19 cellular contexts compared by ENCODE assay signal in genomic region chr4:187908079-187908501, GRCh38.
DNase-seq lines count a peak whose midpoint lies in the region; ATAC-seq and TF ChIP-seq lines count a peak whose summit lies in the region.
"Had no signal": no experiment of that assay in that cellular context is flagged by ENCODE, and none has a peak within 500 bp of the region (broad histone marks: within the 10 kb centered on the region; RNA-seq: fewer than 3 reads in every experiment).

No MANE protein-coding gene starts in this region.

- no peak for ATAC-seq in GM21619 (IDR thresholded peaks at IDR 0.05; ENCODE audit: unreplicated experiment)
- no peak for ATAC-seq in HG02852 (IDR thresholded peaks at IDR 0.05; ENCODE audit: unreplicated experiment)
- ATAC-seq in activated CD4-positive, alpha-beta T cell treated with anti-CD3 and anti-CD28 coated beads for 36 hours, result no peak
- ATAC-seq: Panc1 had no signal

- intact Hi-C loops in activated CD4-positive, alpha-beta T cell treated with anti-CD3 and anti-CD28 coated beads for 36 hours (cut with DNase I, micrococcal nuclease), result no loop called here

- peaks cover 3% of the 10 kb centered on the region for H3K9me3 Mint-ChIP-seq in osteocyte (ENCODE audit: unreplicated experiment)
- H3K9me3 Mint-ChIP-seq in activated CD4-positive, alpha-beta T cell treated with anti-CD3 and anti-CD28 coated beads for 36 hours (ENCODE audit: low read depth), result peaks cover 4% of the 10 kb centered on the region

- no peaks in the 10 kb centered on the region for H3K27me3 Mint-ChIP-seq in osteocyte (ENCODE audit: unreplicated experiment)
- H3K27me3 Mint-ChIP-seq in activated CD4-positive, alpha-beta T cell treated with anti-CD3 and anti-CD28 coated beads for 36 hours, result no peaks in the 10 kb centered on the region

- POLR2A ChIA-PET in activated CD4-positive, alpha-beta T cell treated with anti-CD3 and anti-CD28 coated beads for 36 hours (lab: Charles Lee), result no interaction called here

- peak overlapping the region; percentile 94 for H3K27ac Mint-ChIP-seq in osteocyte (ENCODE audit: unreplicated experiment)
- no peak overlapping the region for H3K27ac Mint-ChIP-seq in activated CD4-positive, alpha-beta T cell treated with anti-CD3 and anti-CD28 coated beads for 36 hours
- H3K27ac Mint-ChIP-seq: T-helper 2 cell treated with Interferon-gamma antibody and Interleukin-4, amounts not matched to agents 5 μg/mL and 100 μg/mL, for 36 hours had no signal

- no peak for TF ChIP-seq CTCF in osteocyte (IDR thresholded peaks at IDR 0.05)

- H3K4me3 Mint-ChIP-seq in osteocyte (ENCODE audit: unreplicated experiment), result peak overlapping the region; percentile 27
- H3K4me3 Mint-ChIP-seq in activated CD4-positive, alpha-beta T cell treated with anti-CD3 and anti-CD28 coated beads for 36 hours, result no peak overlapping the region
- H3K4me3 Mint-ChIP-seq: CD14-positive monocyte; T-helper 2 cell treated with Interferon-gamma antibody and Interleukin-4, amounts not matched to agents 5 μg/mL and 100 μg/mL, for 36 hours had no signal

- no peaks in the 10 kb centered on the region for H3K36me3 Mint-ChIP-seq in osteocyte (ENCODE audit: unreplicated experiment)
- no peaks in the 10 kb centered on the region for H3K36me3 Mint-ChIP-seq in activated CD4-positive, alpha-beta T cell treated with anti-CD3 and anti-CD28 coated beads for 36 hours (ENCODE audit: low read depth)
- H3K36me3 Mint-ChIP-seq: CD14-positive monocyte had no signal

- peaks cover 43% of the 10 kb centered on the region for H3K4me1 Mint-ChIP-seq in osteocyte (ENCODE audit: unreplicated experiment)
- no peaks in the 10 kb centered on the region for H3K4me1 Mint-ChIP-seq in activated CD4-positive, alpha-beta T cell treated with anti-CD3 and anti-CD28 coated beads for 36 hours
- H3K4me1 Mint-ChIP-seq: CD14-positive monocyte had no signal

- CTCF ChIA-PET in activated CD4-positive, alpha-beta T cell treated with anti-CD3 and anti-CD28 coated beads for 36 hours (lab: Charles Lee), result no interaction called here

- DNase-seq in AG20443 (ENCODE audit: low spot score), result peak; percentile 13
- DNase-seq in LHCN-M2 (ENCODE audit: low read depth), result peak; percentile 10
- DNase-seq in dermis blood vessel endothelial cell, result peak; percentile 12
- no peak for DNase-seq in osteocyte (ENCODE audit: extremely low spot score, unreplicated experiment)
- DNase-seq in SW 1271 (lab: John Stamatoyannopoulos, UW), result no peak
- no peak for DNase-seq in activated CD4-positive, alpha-beta T cell treated with anti-CD3 and anti-CD28 coated beads for 36 hours
- DNase-seq: activated CD4-positive, alpha-beta T cell treated with anti-CD3 and anti-CD28 coated beads for 48 hours; activated T-cell treated with anti-CD3 and anti-CD28 coated beads, Interleukin-2, amount 50 U/mL, for 48 hours; islet precursor cell; KBM-7; midbrain; NCI-H69; pancreas; testis had no signal

Comparison
In these comparisons a context has a peak if more than half of its experiments do, and no peak if none do; other contexts are left out.
1. DNase-seq: peak in AG20443 (single experiment), LHCN-M2 (single experiment) and dermis blood vessel endothelial cell (single experiment); none in osteocyte (single experiment), SW 1271 (0 of 2) and activated CD4-positive, alpha-beta T cell treated with anti-CD3 and anti-CD28 coated beads for 36 hours (single experiment).